8 cellular contexts compared by ENCODE assay signal in the genomic region with DNA sequence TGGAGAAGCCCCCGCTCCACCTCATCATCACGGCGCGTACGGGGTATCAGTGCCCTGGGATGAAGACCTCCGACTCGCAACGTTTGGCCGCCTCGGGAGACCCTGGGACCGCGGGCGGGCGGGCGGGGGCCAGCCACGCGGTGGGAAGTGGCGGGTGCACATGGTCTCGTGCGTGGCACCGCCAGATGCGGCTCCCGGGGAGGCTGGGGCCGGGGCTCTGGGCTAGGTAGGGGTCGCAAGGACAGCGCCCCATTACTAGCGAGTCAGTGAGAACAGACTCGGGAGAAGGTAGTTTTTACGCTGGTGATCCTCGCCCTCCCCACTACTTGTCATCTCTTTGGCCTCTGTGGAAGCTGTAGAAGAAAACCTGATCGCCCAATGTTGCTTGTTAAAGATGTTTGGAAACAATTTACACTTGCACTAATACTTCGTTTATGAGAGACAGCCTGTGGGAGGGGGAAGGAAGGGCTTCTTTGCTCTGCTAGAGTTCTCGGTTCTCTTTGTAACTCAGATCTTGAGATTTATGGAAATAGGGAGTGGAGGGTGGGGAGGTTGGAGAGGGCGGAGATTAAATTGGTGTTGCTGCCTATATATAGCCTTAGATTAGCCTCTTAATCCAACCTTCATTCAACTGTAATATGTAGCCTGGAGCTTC. TPM values are rescaled to one million over a fixed set of nuclear protein-coding genes. Genes with fewer than 3 reads are reported as not detected.
DNase-seq lines count a peak whose midpoint lies in the region; ATAC-seq and TF ChIP-seq lines count a peak whose summit lies in the region.

No MANE protein-coding gene starts in this region.

- intact Hi-C loops in right lobe of liver (cut with DNase I), result no loop called here

- peak; percentile 37 for DNase-seq in GM20000 (ENCODE audit: low spot score)
- peak; percentile 27 for DNase-seq in OCI-M1 (lab: John Stamatoyannopoulos, UW)
- peak in 10 of 61 donors; percentile 36 to 69 (median 48) for DNase-seq in caudate nucleus (lab: John Stamatoyannopoulos, UW)
- DNase-seq in right lobe of liver, result peak in 1 of 3 donors; percentile 51
- no peak for DNase-seq in NCI-H774 (lab: John Stamatoyannopoulos, UW)

- H3K27me3 ChIP-seq in right lobe of liver (no peaks in the 10 kb centered on the region), thymus (ENCODE audit: control insufficient read depth, insufficient read depth) (no peaks in the 10 kb centered on the region)

- WGBS in right lobe of liver (ENCODE audit: insufficient coverage, low coverage, low lambda C conversion rate, missing lambda C conversion rate), result 7% methylated on average over 4 of the region's 34 CpGs
- WGBS in thymus, result under 1% methylated on average over 34 of the region's 34 CpGs

- H3K27ac ChIP-seq in C4-2B (peak overlapping the region; percentile 94), caudate nucleus (ENCODE audit: low read depth, low read length) (peak overlapping the region; percentile 100), right lobe of liver (peak overlapping the region; percentile 81 to 98 (median 98)), thymus (ENCODE audit: low read depth) (peak overlapping the region; percentile 96)

- peaks cover 0 to 8% (median 4%) of the 10 kb centered on the region in 4 donors for H3K4me1 ChIP-seq in right lobe of liver
- H3K4me1 ChIP-seq in thymus (ENCODE audit: control insufficient read depth, insufficient read depth, low read length), result peaks cover 8% of the 10 kb centered on the region

- H3K4me3 ChIP-seq in right lobe of liver, result peak overlapping the region; percentile 88 to 96 (median 95)
- H3K4me3 ChIP-seq in thymus (ENCODE audit: low read length), result peak overlapping the region; percentile 72

- ATAC-seq in right lobe of liver (peak; percentile 0 to 14 (median 3)), GM19467 (IDR thresholded peaks at IDR 0.05; ENCODE audit: unreplicated experiment) (no peak)

- TF ChIP-seq POLR2A in right lobe of liver (IDR thresholded peaks at IDR 0.05), result no peak

- H3K36me3 ChIP-seq in right lobe of liver (no peaks in the 10 kb centered on the region), thymus (ENCODE audit: control insufficient read depth, insufficient read depth) (no peaks in the 10 kb centered on the region)

- no peak for TF ChIP-seq CTCF in C4-2B (conservative IDR thresholded peaks at IDR 0.05)
- no peak for TF ChIP-seq CTCF in GM20000 (IDR thresholded peaks at IDR 0.05; ENCODE audit: extremely low read depth, missing control alignments)
- no peak for TF ChIP-seq CTCF in right lobe of liver (IDR thresholded peaks at IDR 0.05)

- no peaks in the 10 kb centered on the region for H3K9me3 ChIP-seq in right lobe of liver
- H3K9me3 ChIP-seq in thymus (ENCODE audit: control insufficient read depth), result no peaks in the 10 kb centered on the region

RNA-seq across cellular contexts. Expression of gene BZW2, which starts 0.6 kb away (rescaled TPM):
- 10 to 100 TPM in 5 of 6 experiments, 1 to 10 TPM in 1; 9.6 to 25.3 (median 12.1) TPM for total RNA-seq in right lobe of liver
- 40.3 TPM for polyA plus RNA-seq in thymus

RNA-seq across cellular contexts. Expression of gene ANKMY2, which starts 1.0 kb away (rescaled TPM):
- total RNA-seq in right lobe of liver, result 1 to 10 TPM; 4.2 to 7.1 (median 4.7) TPM
- polyA plus RNA-seq in thymus, result 13.1 TPM
